Comparison of ENCODE assay signal across 2 cellular contexts in genomic region chr15:73087121-73087520, GRCh38.
TF ChIP-seq lines count a peak whose summit lies in the region.

No MANE protein-coding gene starts in this region.

TF ChIP-seq in A549, 52 proteins besides CTCF, POLR2A, EP300 and RAD21:
- no peak for TF ChIP-seq FOSL2 (IDR thresholded peaks at IDR 0.05)
- TF ChIP-seq FOSL2 (CRISPR knock-in tag; IDR thresholded peaks at IDR 0.05): no peak
- TF ChIP-seq EHF (CRISPR knock-in tag; IDR thresholded peaks at IDR 0.05): no peak
- no peak for TF ChIP-seq NFE2L2 (conservative IDR thresholded peaks at IDR 0.05; ENCODE audit: low read length)
- no peak for TF ChIP-seq HDAC2 (IDR thresholded peaks at IDR 0.05)
- TF ChIP-seq MAZ (IDR thresholded peaks at IDR 0.05; ENCODE audit: borderline replicate concordance, low read depth, low read length): no peak
- TF ChIP-seq POLR2AphosphoS2 (conservative IDR thresholded peaks at IDR 0.05; ENCODE audit: low read length): no peak
- no peak for TF ChIP-seq PHF8 (IDR thresholded peaks at IDR 0.05; ENCODE audit: borderline replicate concordance, low read depth)
- no peak for TF ChIP-seq E2F6 (IDR thresholded peaks at IDR 0.05; ENCODE audit: borderline replicate concordance, low read depth)
- TF ChIP-seq CEBPB (IDR thresholded peaks at IDR 0.05): no peak
- TF ChIP-seq PBX3 (IDR thresholded peaks at IDR 0.05): no peak
- TF ChIP-seq JUN (IDR thresholded peaks at IDR 0.05): no peak
- no peak for TF ChIP-seq ELK1 (IDR thresholded peaks at IDR 0.05; ENCODE audit: low read depth, low read length)
- TF ChIP-seq SREBF2 (IDR thresholded peaks at IDR 0.05): no peak

TF ChIP-seq in IMR-90, 13 proteins besides CTCF, POLR2A, EP300 and RAD21:
- peak; percentile 51 for TF ChIP-seq CEBPB (IDR thresholded peaks at IDR 0.05; ENCODE audit: low read depth, low read length)
- TF ChIP-seq BHLHE40 (IDR thresholded peaks at IDR 0.05; ENCODE audit: low read depth, low read length): no peak
TF ChIP-seq in IMR-90: peak in this region for 1.
